8 cellular contexts compared by ENCODE assay signal in the genomic region with DNA sequence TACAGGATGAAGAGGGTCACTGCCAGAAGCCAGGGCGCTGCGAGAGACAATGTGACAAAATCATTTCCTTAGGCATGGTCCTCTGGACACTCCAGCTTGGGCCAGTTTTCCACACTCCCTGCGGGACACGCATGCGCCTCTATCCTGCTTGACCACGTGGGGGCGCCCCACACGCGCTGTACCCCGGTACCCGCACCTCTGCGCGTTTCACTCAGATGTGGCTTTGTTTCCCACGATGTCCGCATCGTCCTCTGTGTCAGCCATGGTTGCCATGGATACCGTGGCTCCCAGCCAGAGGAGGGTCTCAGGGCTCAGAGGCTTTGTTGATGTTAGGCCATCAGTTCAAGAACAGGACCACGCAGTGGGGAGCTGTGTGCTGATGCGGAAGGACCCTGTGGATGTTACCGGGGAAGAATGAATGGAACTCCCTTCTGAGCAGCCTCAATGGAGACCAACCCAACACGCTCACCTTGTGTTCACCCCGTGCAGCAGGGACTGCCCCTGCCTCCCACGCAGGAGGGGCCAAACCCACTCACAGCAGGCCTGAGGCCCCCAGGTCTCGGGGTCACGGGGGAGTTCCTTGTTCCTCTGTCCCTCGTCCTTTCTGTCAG.
DNase-seq lines count a peak whose midpoint lies in the region; TF ChIP-seq lines count a peak whose summit lies in the region.

No MANE protein-coding gene starts in this region.

- no peaks in the 10 kb centered on the region for H3K36me3 Mint-ChIP-seq in endothelial cell (ENCODE audit: low read depth, unreplicated experiment)

- no peaks in the 10 kb centered on the region for H3K9me3 Mint-ChIP-seq in endothelial cell (ENCODE audit: unreplicated experiment)

- peak; percentile 75 for TF ChIP-seq CTCF in endothelial cell (IDR thresholded peaks at IDR 0.05; ENCODE audit: unreplicated experiment)

- no peak overlapping the region for H3K4me3 Mint-ChIP-seq in endothelial cell (ENCODE audit: unreplicated experiment)

- H3K27ac Mint-ChIP-seq in endothelial cell (ENCODE audit: unreplicated experiment), result no peak overlapping the region

- H3K4me1 Mint-ChIP-seq in endothelial cell (ENCODE audit: unreplicated experiment), result peaks cover 4% of the 10 kb centered on the region

- peaks cover 9% of the 10 kb centered on the region for H3K27me3 Mint-ChIP-seq in endothelial cell (ENCODE audit: unreplicated experiment)

- peak; percentile 12 for DNase-seq in NK-92 treated with Interleukin-12 subunit alpha and Interleukin-12 subunit beta, amount 100 ng/mL, for 24 hours (lab: John Stamatoyannopoulos, UW)
- DNase-seq in NK-92 (lab: John Stamatoyannopoulos, UW; ENCODE audit: unreplicated experiment) (no peak), NCI-H2171 treated with DMSO at 0.1 percent for 48 hours (lab: John Stamatoyannopoulos, UW) (peak; percentile 32), endothelial cell (ENCODE audit: low spot score) (peak; percentile 78), myocyte (ENCODE audit: low read depth) (peak; percentile 10), stromal cell of bone marrow (ENCODE audit: low read depth) (peak; percentile 4), NCI-H2029 (lab: John Stamatoyannopoulos, UW) (no peak)
- DNase-seq in activated CD4-positive, alpha-beta T cell treated with anti-CD3 and anti-CD28 coated beads, Interleukin-2, amount 50 U/mL, for 48 hours, result peak; percentile 61 to 66

Comparison
In these comparisons a context has a peak if more than half of its experiments do, and no peak if none do; other contexts are left out.
1. DNase-seq: peak in NK-92 treated with Interleukin-12 subunit alpha and Interleukin-12 subunit beta, amount 100 ng/mL, for 24 hours (single experiment), NCI-H2171 treated with DMSO at 0.1 percent for 48 hours (single experiment), activated CD4-positive, alpha-beta T cell treated with anti-CD3 and anti-CD28 coated beads, Interleukin-2, amount 50 U/mL, for 48 hours (2 of 2), endothelial cell (single experiment), myocyte (single experiment) and stromal cell of bone marrow (single experiment); none in NK-92 (single experiment) and NCI-H2029 (single experiment).